19 cellular contexts compared by ENCODE assay signal in genomic region chr6:133214267-133214666, GRCh38. TPM values are rescaled to one million over a fixed set of nuclear protein-coding genes. Genes with fewer than 3 reads are reported as not detected.
A peak's percentile ranks its signal among the peaks of the same experiment; 100 is the strongest.
DNase-seq lines count a peak whose midpoint lies in the region; ATAC-seq and TF ChIP-seq lines count a peak whose summit lies in the region.
"Had no signal": no experiment of that assay in that cellular context is flagged by ENCODE, and none has a peak within 500 bp of the region (broad histone marks: within the 10 kb centered on the region; RNA-seq: fewer than 3 reads in every experiment).

No MANE protein-coding gene starts in this region.

- H3K4me1 ChIP-seq in SK-N-SH (ENCODE audit: control insufficient read depth in 1 of 2, insufficient read depth in 2 of 2, low read depth in 1 of 2, low read length in 1 of 2) (no peaks in the 10 kb centered on the region), adipocyte (ENCODE audit: control insufficient read depth, insufficient read depth, low read length) (no peaks in the 10 kb centered on the region)
- H3K4me1 ChIP-seq: BE2C, BLaER1 had no signal

- no peaks in the 10 kb centered on the region for H3K79me2 ChIP-seq in SK-N-SH (ENCODE audit: insufficient read depth)

- 25% methylated on average over 2 of the region's 2 CpGs for WGBS in SK-N-SH (ENCODE audit: low lambda C conversion rate)

- no peak for TF ChIP-seq EP300 in SK-N-SH (IDR thresholded peaks at IDR 0.05; ENCODE audit: borderline replicate concordance in 1 of 2, low read depth in 1 of 2, low read length in 1 of 2)
- no peak for TF ChIP-seq EP300 in Ishikawa (IDR thresholded peaks at IDR 0.05; ENCODE audit: borderline replicate concordance)

- CTCF ChIA-PET in SK-N-SH (lab: Yijun Ruan, JAX): no interaction called here

- DNase-seq in SK-N-SH: no peak
- peak; percentile 38 for DNase-seq in adipocyte (ENCODE audit: low read depth)
- no peak for DNase-seq in D341Med (ENCODE audit: low spot score)
- no peak for DNase-seq in substantia nigra (lab: John Stamatoyannopoulos, UW)
- DNase-seq: 8988T; ACHN; BE2C; C1 segment of cervical spinal cord; CD4-positive, alpha-beta memory T cell; CD4-positive, CD25-positive, alpha-beta regulatory T cell; CD8-positive, alpha-beta memory T cell; COR-L47; DMS79 treated with DMSO at 0.1 percent for 48 hours; GF-D8 had no signal

- H3K36me3 ChIP-seq in SK-N-SH (replicated peaks in 1 of 2; ENCODE audit: control insufficient read depth in 1 of 2, insufficient read depth in 2 of 2, low read length in 1 of 2): no peaks in the 10 kb centered on the region
- H3K36me3 ChIP-seq in adipocyte (ENCODE audit: control insufficient read depth, insufficient read depth, low read length, severe bottlenecking): no peaks in the 10 kb centered on the region
- H3K36me3 ChIP-seq: BE2C, BLaER1 had no signal

- H3K27me3 ChIP-seq in SK-N-SH (ENCODE audit: insufficient read depth): no peaks in the 10 kb centered on the region
- no peaks in the 10 kb centered on the region for H3K27me3 ChIP-seq in adipocyte (replicated peaks; ENCODE audit: control insufficient read depth, insufficient read depth, low read length)
- H3K27me3 ChIP-seq: BE2C, BLaER1 had no signal

- ATAC-seq in SK-N-SH treated with all-trans-retinoic acid at 6 μM for 48 hours (peak; percentile 91), HG02938 (IDR thresholded peaks at IDR 0.05; ENCODE audit: unreplicated experiment) (no peak)

- no peak overlapping the region for H3K9ac ChIP-seq in SK-N-SH
- H3K9ac ChIP-seq in adipocyte (ENCODE audit: low read length): no peak overlapping the region
- H3K9ac ChIP-seq: BLaER1 had no signal

- TF ChIP-seq RAD21 in SK-N-SH (IDR thresholded peaks at IDR 0.05; ENCODE audit: low read length): no peak
- no peak for TF ChIP-seq RAD21 in Ishikawa (IDR thresholded peaks at IDR 0.05; ENCODE audit: low read depth)

- no peak overlapping the region for H3K4me2 ChIP-seq in SK-N-SH
- H3K4me2 ChIP-seq: BLaER1 had no signal

- no peaks in the 10 kb centered on the region for H3K9me2 ChIP-seq in SK-N-SH

- H2AFZ ChIP-seq in SK-N-SH (ENCODE audit: low read depth): no peak overlapping the region

- H3K9me3 ChIP-seq in SK-N-SH (no peaks in the 10 kb centered on the region), adipocyte (ENCODE audit: control insufficient read depth, low read length) (peaks cover 5% of the 10 kb centered on the region)
- H3K9me3 ChIP-seq: BE2C had no signal

- no peak for TF ChIP-seq CTCF in SK-N-SH (IDR thresholded peaks at IDR 0.05)

- H4K20me1 ChIP-seq in SK-N-SH (ENCODE audit: insufficient read depth): no peaks in the 10 kb centered on the region
- H4K20me1 ChIP-seq: BLaER1 had no signal

- POLR2A ChIA-PET in SK-N-SH (lab: Yijun Ruan, JAX): no interaction called here

- H3F3A ChIP-seq in SK-N-SH (replicated peaks; ENCODE audit: insufficient read depth): no peaks in the 10 kb centered on the region

- H3K27ac ChIP-seq in SK-N-SH (ENCODE audit: low read depth in 2 of 2, low read length in 1 of 2) (no peak overlapping the region), substantia nigra (ENCODE audit: low read depth, low read length, poor library complexity, severe bottlenecking) (no peak overlapping the region)
- H3K27ac ChIP-seq: BLaER1 had no signal

- H3K4me3 ChIP-seq in SK-N-SH (ENCODE audit: low read depth in 2 of 2, low read length in 1 of 2) (no peak overlapping the region), adipocyte (ENCODE audit: low read length) (no peak overlapping the region)
- H3K4me3 ChIP-seq: BLaER1 had no signal

TF ChIP-seq in SK-N-SH treated with all-trans-retinoic acid at 6 μM for 48 hours, 23 proteins besides CTCF, POLR2A, EP300 and RAD21 (continues in another document):
- no peak for TF ChIP-seq ZC3H10 (CRISPR knock-in tag; IDR thresholded peaks at IDR 0.05)
- no peak for TF ChIP-seq CREB5 (CRISPR knock-in tag; IDR thresholded peaks at IDR 0.05; ENCODE audit: low read depth)
- no peak for TF ChIP-seq POU6F1 (CRISPR knock-in tag; IDR thresholded peaks at IDR 0.05; ENCODE audit: borderline replicate concordance, low read depth)

TF ChIP-seq in SK-N-SH, 30 proteins besides CTCF, POLR2A, EP300 and RAD21:
- TF ChIP-seq ZBTB33 (IDR thresholded peaks at IDR 0.05; ENCODE audit: borderline replicate concordance, low read depth) (no peak), NRF1 (IDR thresholded peaks at IDR 0.05; ENCODE audit: low read depth, low read length) (no peak), RCOR1 (IDR thresholded peaks at IDR 0.05; ENCODE audit: low read length) (no peak), TAF1 (IDR thresholded peaks at IDR 0.05; ENCODE audit: borderline replicate concordance, low read depth, low read length) (no peak), MEF2A (IDR thresholded peaks at IDR 0.05; ENCODE audit: borderline replicate concordance, low read depth) (no peak), RXRA (IDR thresholded peaks at IDR 0.05; ENCODE audit: borderline replicate concordance, low read depth) (no peak), TCF12 (IDR thresholded peaks at IDR 0.05) (no peak), USF2 (IDR thresholded peaks at IDR 0.05; ENCODE audit: borderline replicate concordance, low read depth, low read length) (no peak), FOXJ3 (CRISPR knock-in tag; IDR thresholded peaks at IDR 0.05) (no peak)

TF ChIP-seq in Ishikawa, 13 proteins besides CTCF, POLR2A, EP300 and RAD21:
- TF ChIP-seq NFIC (IDR thresholded peaks at IDR 0.05) (0 out of 2 replicates have a peak, but pooled peaks have one; percentile 14), TEAD4 (IDR thresholded peaks at IDR 0.05) (no peak)

RNA-seq across cellular contexts. Expression of gene EYA4, which starts 26.9 kb away (rescaled TPM):
- polyA plus RNA-seq in SK-N-SH (2012; rRNA removed): 0.08 and 0.18 TPM in 2 replicates
- 0.04 and 0.10 TPM in 2 replicates for polyA plus RNA-seq in SK-N-SH (2012; cell fraction: cytosol; rRNA removed)
- 0.09 and 0.14 TPM in 2 replicates for polyA plus RNA-seq in SK-N-SH (2012; cell fraction: nucleus; rRNA removed)
- polyA plus RNA-seq: CD14-positive monocyte; CD4-positive, alpha-beta memory T cell; CD4-positive, CD25-positive, alpha-beta regulatory T cell; CD8-positive, alpha-beta memory T cell had no signal
